1 cellular context compared by ENCODE assay signal in genomic region chr13:66344770-66345367, GRCh38.
TF ChIP-seq lines count a peak whose summit lies in the region.

No MANE protein-coding gene starts in this region.

TF ChIP-seq in GM23338, 12 proteins besides CTCF, POLR2A, EP300 and RAD21 (continued from another document):
- TF ChIP-seq, protein P1, sequence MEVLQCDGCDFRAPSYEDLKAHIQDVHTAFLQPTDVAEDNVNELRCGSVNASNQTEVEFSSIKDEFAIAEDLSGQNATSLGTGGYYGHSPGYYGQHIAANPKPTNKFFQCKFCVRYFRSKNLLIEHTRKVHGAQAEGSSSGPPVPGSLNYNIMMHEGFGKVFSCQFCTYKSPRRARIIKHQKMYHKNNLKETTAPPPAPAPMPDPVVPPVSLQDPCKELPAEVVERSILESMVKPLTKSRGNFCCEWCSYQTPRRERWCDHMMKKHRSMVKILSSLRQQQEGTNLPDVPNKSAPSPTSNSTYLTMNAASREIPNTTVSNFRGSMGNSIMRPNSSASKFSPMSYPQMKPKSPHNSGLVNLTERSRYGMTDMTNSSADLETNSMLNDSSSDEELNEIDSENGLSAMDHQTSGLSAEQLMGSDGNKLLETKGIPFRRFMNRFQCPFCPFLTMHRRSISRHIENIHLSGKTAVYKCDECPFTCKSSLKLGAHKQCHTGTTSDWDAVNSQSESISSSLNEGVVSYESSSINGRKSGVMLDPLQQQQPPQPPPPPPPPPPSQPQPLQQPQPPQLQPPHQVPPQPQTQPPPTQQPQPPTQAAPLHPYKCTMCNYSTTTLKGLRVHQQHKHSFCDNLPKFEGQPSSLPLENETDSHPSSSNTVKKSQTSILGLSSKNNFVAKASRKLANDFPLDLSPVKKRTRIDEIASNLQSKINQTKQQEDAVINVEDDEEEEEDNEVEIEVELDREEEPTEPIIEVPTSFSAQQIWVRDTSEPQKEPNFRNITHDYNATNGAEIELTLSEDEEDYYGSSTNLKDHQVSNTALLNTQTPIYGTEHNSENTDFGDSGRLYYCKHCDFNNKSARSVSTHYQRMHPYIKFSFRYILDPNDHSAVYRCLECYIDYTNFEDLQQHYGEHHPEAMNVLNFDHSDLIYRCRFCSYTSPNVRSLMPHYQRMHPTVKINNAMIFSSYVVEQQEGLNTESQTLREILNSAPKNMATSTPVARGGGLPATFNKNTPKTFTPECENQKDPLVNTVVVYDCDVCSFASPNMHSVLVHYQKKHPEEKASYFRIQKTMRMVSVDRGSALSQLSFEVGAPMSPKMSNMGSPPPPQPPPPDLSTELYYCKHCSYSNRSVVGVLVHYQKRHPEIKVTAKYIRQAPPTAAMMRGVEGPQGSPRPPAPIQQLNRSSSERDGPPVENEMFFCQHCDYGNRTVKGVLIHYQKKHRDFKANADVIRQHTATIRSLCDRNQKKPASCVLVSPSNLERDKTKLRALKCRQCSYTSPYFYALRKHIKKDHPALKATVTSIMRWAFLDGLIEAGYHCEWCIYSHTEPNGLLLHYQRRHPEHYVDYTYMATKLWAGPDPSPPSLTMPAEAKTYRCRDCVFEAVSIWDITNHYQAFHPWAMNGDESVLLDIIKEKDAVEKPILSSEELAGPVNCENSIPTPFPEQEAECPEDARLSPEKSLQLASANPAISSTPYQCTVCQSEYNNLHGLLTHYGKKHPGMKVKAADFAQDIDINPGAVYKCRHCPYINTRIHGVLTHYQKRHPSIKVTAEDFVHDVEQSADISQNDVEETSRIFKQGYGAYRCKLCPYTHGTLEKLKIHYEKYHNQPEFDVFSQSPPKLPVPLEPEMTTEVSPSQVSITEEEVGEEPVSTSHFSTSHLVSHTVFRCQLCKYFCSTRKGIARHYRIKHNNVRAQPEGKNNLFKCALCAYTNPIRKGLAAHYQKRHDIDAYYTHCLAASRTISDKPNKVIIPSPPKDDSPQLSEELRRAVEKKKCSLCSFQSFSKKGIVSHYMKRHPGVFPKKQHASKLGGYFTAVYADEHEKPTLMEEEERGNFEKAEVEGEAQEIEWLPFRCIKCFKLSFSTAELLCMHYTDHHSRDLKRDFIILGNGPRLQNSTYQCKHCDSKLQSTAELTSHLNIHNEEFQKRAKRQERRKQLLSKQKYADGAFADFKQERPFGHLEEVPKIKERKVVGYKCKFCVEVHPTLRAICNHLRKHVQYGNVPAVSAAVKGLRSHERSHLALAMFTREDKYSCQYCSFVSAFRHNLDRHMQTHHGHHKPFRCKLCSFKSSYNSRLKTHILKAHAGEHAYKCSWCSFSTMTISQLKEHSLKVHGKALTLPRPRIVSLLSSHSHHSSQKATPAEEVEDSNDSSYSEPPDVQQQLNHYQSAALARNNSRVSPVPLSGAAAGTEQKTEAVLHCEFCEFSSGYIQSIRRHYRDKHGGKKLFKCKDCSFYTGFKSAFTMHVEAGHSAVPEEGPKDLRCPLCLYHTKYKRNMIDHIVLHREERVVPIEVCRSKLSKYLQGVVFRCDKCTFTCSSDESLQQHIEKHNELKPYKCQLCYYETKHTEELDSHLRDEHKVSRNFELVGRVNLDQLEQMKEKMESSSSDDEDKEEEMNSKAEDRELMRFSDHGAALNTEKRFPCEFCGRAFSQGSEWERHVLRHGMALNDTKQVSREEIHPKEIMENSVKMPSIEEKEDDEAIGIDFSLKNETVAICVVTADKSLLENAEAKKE (CRISPR knock-in tag; IDR thresholded peaks at IDR 0.05), result no peak
- TF ChIP-seq POLR2AphosphoS5 (IDR thresholded peaks at IDR 0.05; ENCODE audit: low read depth) (no peak), JUNB (IDR thresholded peaks at IDR 0.05; ENCODE audit: unreplicated experiment) (no peak)
- TF ChIP-seq, protein P2, sequence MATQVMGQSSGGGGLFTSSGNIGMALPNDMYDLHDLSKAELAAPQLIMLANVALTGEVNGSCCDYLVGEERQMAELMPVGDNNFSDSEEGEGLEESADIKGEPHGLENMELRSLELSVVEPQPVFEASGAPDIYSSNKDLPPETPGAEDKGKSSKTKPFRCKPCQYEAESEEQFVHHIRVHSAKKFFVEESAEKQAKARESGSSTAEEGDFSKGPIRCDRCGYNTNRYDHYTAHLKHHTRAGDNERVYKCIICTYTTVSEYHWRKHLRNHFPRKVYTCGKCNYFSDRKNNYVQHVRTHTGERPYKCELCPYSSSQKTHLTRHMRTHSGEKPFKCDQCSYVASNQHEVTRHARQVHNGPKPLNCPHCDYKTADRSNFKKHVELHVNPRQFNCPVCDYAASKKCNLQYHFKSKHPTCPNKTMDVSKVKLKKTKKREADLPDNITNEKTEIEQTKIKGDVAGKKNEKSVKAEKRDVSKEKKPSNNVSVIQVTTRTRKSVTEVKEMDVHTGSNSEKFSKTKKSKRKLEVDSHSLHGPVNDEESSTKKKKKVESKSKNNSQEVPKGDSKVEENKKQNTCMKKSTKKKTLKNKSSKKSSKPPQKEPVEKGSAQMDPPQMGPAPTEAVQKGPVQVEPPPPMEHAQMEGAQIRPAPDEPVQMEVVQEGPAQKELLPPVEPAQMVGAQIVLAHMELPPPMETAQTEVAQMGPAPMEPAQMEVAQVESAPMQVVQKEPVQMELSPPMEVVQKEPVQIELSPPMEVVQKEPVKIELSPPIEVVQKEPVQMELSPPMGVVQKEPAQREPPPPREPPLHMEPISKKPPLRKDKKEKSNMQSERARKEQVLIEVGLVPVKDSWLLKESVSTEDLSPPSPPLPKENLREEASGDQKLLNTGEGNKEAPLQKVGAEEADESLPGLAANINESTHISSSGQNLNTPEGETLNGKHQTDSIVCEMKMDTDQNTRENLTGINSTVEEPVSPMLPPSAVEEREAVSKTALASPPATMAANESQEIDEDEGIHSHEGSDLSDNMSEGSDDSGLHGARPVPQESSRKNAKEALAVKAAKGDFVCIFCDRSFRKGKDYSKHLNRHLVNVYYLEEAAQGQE (IDR thresholded peaks at IDR 0.05; ENCODE audit: unreplicated experiment), result no peak
